13 cellular contexts compared by ENCODE assay signal in genomic region chr21:29190920-29191319, GRCh38.
DNase-seq lines count a peak whose midpoint lies in the region; ATAC-seq and TF ChIP-seq lines count a peak whose summit lies in the region.
"Had no signal": no experiment of that assay in that cellular context is flagged by ENCODE, and none has a peak within 500 bp of the region (broad histone marks: within the 10 kb centered on the region; RNA-seq: fewer than 3 reads in every experiment).

No MANE protein-coding gene starts in this region.

- H3K9me3 ChIP-seq in neutrophil, result no peaks in the 10 kb centered on the region
- H3K9me3 ChIP-seq: sigmoid colon had no signal

- H3K4me1 ChIP-seq in neutrophil (ENCODE audit: control insufficient read depth in 1 of 2, insufficient read depth in 1 of 2, low read depth in 1 of 2, low read length in 1 of 2), result peaks cover 72 to 76% of the 10 kb centered on the region in 2 experiments

- no peaks in the 10 kb centered on the region for H3K27me3 ChIP-seq in neutrophil
- H3K27me3 ChIP-seq: sigmoid colon had no signal

- no peaks in the 10 kb centered on the region; the same call in 1 of the 2 replicates for H3K27me3 Mint-ChIP-seq in HFFc6 (ENCODE audit: insufficient read depth)
- H3K27me3 Mint-ChIP-seq: IgD-negative memory B cell had no signal

- H3K4me3 ChIP-seq in neutrophil (ENCODE audit: low read depth in 1 of 2, low read length in 1 of 2), result peak overlapping the region; percentile 3 to 39
- H3K4me3 ChIP-seq: sigmoid colon had no signal

- DNase-seq in AG20443 (ENCODE audit: low spot score), result peak; percentile 37
- DNase-seq in HFFc6, result no peak
- no peak for DNase-seq in epithelial cell of prostate (ENCODE audit: low read depth, low spot score)
- no peak for DNase-seq in NCI-H1930 (lab: John Stamatoyannopoulos, UW)
- no peak for DNase-seq in NCI-H82 (lab: John Stamatoyannopoulos, UW)
- DNase-seq in H4 (ENCODE audit: low spot score), result no peak
- no peak for DNase-seq in omental fat pad (ENCODE audit: low spot score)
- DNase-seq: anterior cingulate cortex, endodermal cell, H9, sigmoid colon had no signal

- H3K27ac ChIP-seq in epithelial cell of prostate, result peak overlapping the region; percentile 27
- H3K27ac ChIP-seq in neutrophil, result peak overlapping the region; percentile 98
- H3K27ac ChIP-seq: sigmoid colon had no signal

- peak overlapping the region; percentile 30; the same call in 1 of the 2 replicates for H3K27ac Mint-ChIP-seq in HFFc6
- H3K27ac Mint-ChIP-seq: endodermal cell, H9, IgD-negative memory B cell had no signal

- no peaks in the 10 kb centered on the region for H3K9me3 Mint-ChIP-seq in HFFc6
- H3K9me3 Mint-ChIP-seq: endodermal cell, H9, IgD-negative memory B cell had no signal

- no peak overlapping the region for H3K4me3 Mint-ChIP-seq in HFFc6
- H3K4me3 Mint-ChIP-seq: endodermal cell, H9 had no signal

- TF ChIP-seq CTCF in HFFc6 (IDR thresholded peaks at IDR 0.05), result no peak
- no peak for TF ChIP-seq CTCF in neutrophil (IDR thresholded peaks at IDR 0.05)
- TF ChIP-seq CTCF in omental fat pad (IDR thresholded peaks at IDR 0.05), result no peak

- no peaks in the 10 kb centered on the region for H3K36me3 Mint-ChIP-seq in HFFc6 (ENCODE audit: low read depth)

- H3K36me3 ChIP-seq in neutrophil, result no peaks in the 10 kb centered on the region
- H3K36me3 ChIP-seq: sigmoid colon had no signal

- ATAC-seq in omental fat pad (ENCODE audit: low FRiP score), result no peak

- peaks cover 89% of the 10 kb centered on the region for H3K4me1 Mint-ChIP-seq in HFFc6 (ENCODE audit: low read depth)
